Comparison of ENCODE assay signal across 26 cellular contexts in genomic region chr2:166592750-166593149, GRCh38.
"Had no signal": no experiment of that assay in that cellular context is flagged by ENCODE, and none has a peak within 500 bp of the region (broad histone marks: within the 10 kb centered on the region; RNA-seq: fewer than 3 reads in every experiment).

No MANE protein-coding gene starts in this region.

- H3K27me3 Mint-ChIP-seq: activated CD4-positive, alpha-beta memory T cell treated with anti-CD3 and anti-CD28 coated beads for 36 hours; activated CD4-positive, alpha-beta T cell treated with anti-CD3 and anti-CD28 coated beads, Interleukin-2, amount 10 ng/mL, durations not matched to agents 7 days and 5 days; activated naive CD4-positive, alpha-beta T cell treated with anti-CD3 and anti-CD28 coated beads, Interleukin-2, amount 10 ng/mL, durations not matched to agents 7 days and 5 days; activated naive CD8-positive, alpha-beta T cell treated with anti-CD3 and anti-CD28 coated beads for 36 hours; T-helper 17 cell had no signal

- H3K36me3 Mint-ChIP-seq: activated CD4-positive, alpha-beta memory T cell treated with anti-CD3 and anti-CD28 coated beads for 36 hours; activated naive CD4-positive, alpha-beta T cell treated with anti-CD3 and anti-CD28 coated beads, Interleukin-2, amount 10 ng/mL, durations not matched to agents 7 days and 5 days; activated naive CD8-positive, alpha-beta T cell treated with anti-CD3 and anti-CD28 coated beads for 36 hours had no signal

- H3K27ac Mint-ChIP-seq: activated CD4-positive, alpha-beta memory T cell treated with anti-CD3 and anti-CD28 coated beads for 36 hours; activated CD4-positive, alpha-beta T cell treated with anti-CD3 and anti-CD28 coated beads, Interleukin-2, amount 10 ng/mL, durations not matched to agents 7 days and 5 days; activated naive CD4-positive, alpha-beta T cell treated with anti-CD3 and anti-CD28 coated beads, Interleukin-2, amount 10 ng/mL, durations not matched to agents 7 days and 5 days; activated naive CD8-positive, alpha-beta T cell treated with anti-CD3 and anti-CD28 coated beads for 36 hours; activated T-helper 2 cell treated with anti-CD3 and anti-CD28 coated beads, Interferon-gamma antibody, Interleukin-2, Interleukin-4, amounts not matched to agents 10 μg/mL and 5 μg/mL and 100 μg/mL, durations not matched to agents 14 hours and 24 hours and 36 hours; T-helper 17 cell had no signal

- H3K4me3 ChIP-seq: coronary artery, MG63, Peyer's patch, SJCRH30 had no signal

- H3K27ac ChIP-seq: coronary artery, KMS-11, Peyer's patch, RWPE1, SJCRH30, VCaP had no signal

- H3K9ac ChIP-seq: KMS-11 had no signal

- H3K36me3 ChIP-seq: MG63, Peyer's patch, SJCRH30 had no signal

- H3K9me3 ChIP-seq: Peyer's patch, SJCRH30 had no signal

- H3K4me1 ChIP-seq: Peyer's patch, SJCRH30 had no signal

- ATAC-seq: T-helper 17 cell had no signal

- DNase-seq: activated CD4-positive, alpha-beta memory T cell treated with anti-CD3 and anti-CD28 coated beads for 36 hours; activated CD4-positive, alpha-beta T cell treated with anti-CD3 and anti-CD28 coated beads, Interleukin-2, amount 10 ng/mL, durations not matched to agents 7 days and 5 days; activated CD4-positive, CD25-positive, alpha-beta regulatory T cell; activated CD8-positive, alpha-beta memory T cell treated with anti-CD3 and anti-CD28 coated beads for 24 hours; activated gamma-delta T cell treated with Interleukin-2 at 50 U/mL for 16 hours; activated naive CD4-positive, alpha-beta T cell treated with anti-CD3 and anti-CD28 coated beads, Interleukin-2, amount 10 ng/mL, durations not matched to agents 7 days and 5 days; activated naive CD8-positive, alpha-beta T cell treated with anti-CD3 and anti-CD28 coated beads for 36 hours; activated T-cell treated with anti-CD3 and anti-CD28 coated beads, Interleukin-2, amount 50 U/mL, for 48 hours; central memory CD4-positive, alpha-beta T cell; NCI-H1092 treated with DMSO at 0.1 percent for 48 hours; NCI-H1417 treated with DMSO at 0.1 percent for 48 hours; NCI-H1694; NCI-H2029; NCI-H526; NCI-H774; Peyer's patch; Right ventricle myocardium superior; SJCRH30; T-helper 17 cell; T-helper 9 cell had no signal

- H3K4me3 Mint-ChIP-seq: activated CD4-positive, alpha-beta memory T cell treated with anti-CD3 and anti-CD28 coated beads for 36 hours; activated CD4-positive, alpha-beta T cell treated with anti-CD3 and anti-CD28 coated beads, Interleukin-2, amount 10 ng/mL, durations not matched to agents 7 days and 5 days; activated naive CD4-positive, alpha-beta T cell treated with anti-CD3 and anti-CD28 coated beads, Interleukin-2, amount 10 ng/mL, durations not matched to agents 7 days and 5 days; activated naive CD8-positive, alpha-beta T cell treated with anti-CD3 and anti-CD28 coated beads for 36 hours; T-helper 17 cell had no signal

- H3K27me3 ChIP-seq: MG63, Peyer's patch, SJCRH30 had no signal

- H3K4me1 Mint-ChIP-seq: activated CD4-positive, alpha-beta T cell treated with anti-CD3 and anti-CD28 coated beads, Interleukin-2, amount 10 ng/mL, durations not matched to agents 7 days and 5 days; activated naive CD4-positive, alpha-beta T cell treated with anti-CD3 and anti-CD28 coated beads, Interleukin-2, amount 10 ng/mL, durations not matched to agents 7 days and 5 days; activated naive CD8-positive, alpha-beta T cell treated with anti-CD3 and anti-CD28 coated beads for 36 hours; T-helper 17 cell had no signal

- H3K4me2 ChIP-seq: KMS-11 had no signal
